ENCODE assay signal across 1 cellular context in genomic region chr4:154014401-154015105, GRCh38.
A peak's percentile ranks its signal among the peaks of the same experiment; 100 is the strongest.
TF ChIP-seq lines count a peak whose summit lies in the region.

No MANE protein-coding gene starts in this region.

TF ChIP-seq in HEK293, 187 proteins besides CTCF, POLR2A, EP300 and RAD21 (continued from another document):
- TF ChIP-seq PRDM10 (tag by site-specific recombination; IDR thresholded peaks at IDR 0.05) (peak; percentile 41; the same call in 1 of the 2 replicates), ZNF707 (tag by site-specific recombination; IDR thresholded peaks at IDR 0.05) (no peak), ZNF791 (tag by site-specific recombination; IDR thresholded peaks at IDR 0.05) (no peak), ZEB2 (tag by site-specific recombination; IDR thresholded peaks at IDR 0.05) (no peak), ZBTB6 (tag by site-specific recombination; IDR thresholded peaks at IDR 0.05) (no peak), ZBTB44 (tag by site-specific recombination; IDR thresholded peaks at IDR 0.05) (no peak), ZXDB (tag by site-specific recombination; IDR thresholded peaks at IDR 0.05) (0 out of 2 replicates have a peak, but pooled peaks have one; percentile 38), ZNF843 (tag by site-specific recombination; IDR thresholded peaks at IDR 0.05) (peak; percentile 63; the same call in 1 of the 2 replicates), ZNF211 (tag by site-specific recombination; IDR thresholded peaks at IDR 0.05; ENCODE audit: low read depth) (no peak)
- TF ChIP-seq, protein P1, sequence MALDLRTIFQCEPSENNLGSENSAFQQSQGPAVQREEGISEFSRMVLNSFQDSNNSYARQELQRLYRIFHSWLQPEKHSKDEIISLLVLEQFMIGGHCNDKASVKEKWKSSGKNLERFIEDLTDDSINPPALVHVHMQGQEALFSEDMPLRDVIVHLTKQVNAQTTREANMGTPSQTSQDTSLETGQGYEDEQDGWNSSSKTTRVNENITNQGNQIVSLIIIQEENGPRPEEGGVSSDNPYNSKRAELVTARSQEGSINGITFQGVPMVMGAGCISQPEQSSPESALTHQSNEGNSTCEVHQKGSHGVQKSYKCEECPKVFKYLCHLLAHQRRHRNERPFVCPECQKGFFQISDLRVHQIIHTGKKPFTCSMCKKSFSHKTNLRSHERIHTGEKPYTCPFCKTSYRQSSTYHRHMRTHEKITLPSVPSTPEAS (tag by site-specific recombination; IDR thresholded peaks at IDR 0.05): peak; percentile 59; the same call in 1 of the 2 replicates
- TF ChIP-seq, protein P2, sequence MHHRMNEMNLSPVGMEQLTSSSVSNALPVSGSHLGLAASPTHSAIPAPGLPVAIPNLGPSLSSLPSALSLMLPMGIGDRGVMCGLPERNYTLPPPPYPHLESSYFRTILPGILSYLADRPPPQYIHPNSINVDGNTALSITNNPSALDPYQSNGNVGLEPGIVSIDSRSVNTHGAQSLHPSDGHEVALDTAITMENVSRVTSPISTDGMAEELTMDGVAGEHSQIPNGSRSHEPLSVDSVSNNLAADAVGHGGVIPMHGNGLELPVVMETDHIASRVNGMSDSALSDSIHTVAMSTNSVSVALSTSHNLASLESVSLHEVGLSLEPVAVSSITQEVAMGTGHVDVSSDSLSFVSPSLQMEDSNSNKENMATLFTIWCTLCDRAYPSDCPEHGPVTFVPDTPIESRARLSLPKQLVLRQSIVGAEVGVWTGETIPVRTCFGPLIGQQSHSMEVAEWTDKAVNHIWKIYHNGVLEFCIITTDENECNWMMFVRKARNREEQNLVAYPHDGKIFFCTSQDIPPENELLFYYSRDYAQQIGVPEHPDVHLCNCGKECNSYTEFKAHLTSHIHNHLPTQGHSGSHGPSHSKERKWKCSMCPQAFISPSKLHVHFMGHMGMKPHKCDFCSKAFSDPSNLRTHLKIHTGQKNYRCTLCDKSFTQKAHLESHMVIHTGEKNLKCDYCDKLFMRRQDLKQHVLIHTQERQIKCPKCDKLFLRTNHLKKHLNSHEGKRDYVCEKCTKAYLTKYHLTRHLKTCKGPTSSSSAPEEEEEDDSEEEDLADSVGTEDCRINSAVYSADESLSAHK (tag by site-specific recombination; IDR thresholded peaks at IDR 0.05): peak; percentile 57; the same call in 1 of the 2 replicates
